Comparison of ENCODE assay signal across 1 cellular context in the genomic region with DNA sequence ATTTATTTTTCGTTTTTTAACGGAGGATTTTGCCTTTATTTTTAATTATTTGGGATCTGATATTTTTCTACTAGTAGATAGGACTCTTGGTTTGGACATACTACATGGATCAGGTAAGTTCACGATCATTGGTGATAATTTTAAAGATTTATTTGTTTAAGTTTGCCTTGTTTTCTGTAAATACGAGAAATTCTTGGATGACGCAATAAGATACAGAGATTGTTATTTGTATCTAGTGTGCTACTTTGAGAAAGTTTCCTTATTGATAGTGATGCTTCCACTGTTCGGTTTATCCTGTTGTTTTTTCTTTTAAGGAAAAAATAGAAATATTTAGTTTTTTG.
TF ChIP-seq lines count a peak whose summit lies in the region.

No MANE protein-coding gene starts in this region.

TF ChIP-seq in H1, 55 proteins besides CTCF, POLR2A, EP300 and RAD21:
- TF ChIP-seq ASH2L (IDR thresholded peaks at IDR 0.05; ENCODE audit: low read length) (no peak), CEBPB (IDR thresholded peaks at IDR 0.05; ENCODE audit: low read depth, low read length) (peak; percentile 81; the same call in 1 of the 2 replicates), SIN3A (conservative IDR thresholded peaks at IDR 0.05 in 1 of 2, IDR thresholded peaks at IDR 0.05 in 1 of 2; ENCODE audit: low read depth in 1 of 2, low read length in 2 of 2) (no peak), NANOG (IDR thresholded peaks at IDR 0.05; ENCODE audit: insufficient read depth, low read depth, low read length, poor library complexity, severe bottlenecking) (no peak)
- TF ChIP-seq, protein P1, sequence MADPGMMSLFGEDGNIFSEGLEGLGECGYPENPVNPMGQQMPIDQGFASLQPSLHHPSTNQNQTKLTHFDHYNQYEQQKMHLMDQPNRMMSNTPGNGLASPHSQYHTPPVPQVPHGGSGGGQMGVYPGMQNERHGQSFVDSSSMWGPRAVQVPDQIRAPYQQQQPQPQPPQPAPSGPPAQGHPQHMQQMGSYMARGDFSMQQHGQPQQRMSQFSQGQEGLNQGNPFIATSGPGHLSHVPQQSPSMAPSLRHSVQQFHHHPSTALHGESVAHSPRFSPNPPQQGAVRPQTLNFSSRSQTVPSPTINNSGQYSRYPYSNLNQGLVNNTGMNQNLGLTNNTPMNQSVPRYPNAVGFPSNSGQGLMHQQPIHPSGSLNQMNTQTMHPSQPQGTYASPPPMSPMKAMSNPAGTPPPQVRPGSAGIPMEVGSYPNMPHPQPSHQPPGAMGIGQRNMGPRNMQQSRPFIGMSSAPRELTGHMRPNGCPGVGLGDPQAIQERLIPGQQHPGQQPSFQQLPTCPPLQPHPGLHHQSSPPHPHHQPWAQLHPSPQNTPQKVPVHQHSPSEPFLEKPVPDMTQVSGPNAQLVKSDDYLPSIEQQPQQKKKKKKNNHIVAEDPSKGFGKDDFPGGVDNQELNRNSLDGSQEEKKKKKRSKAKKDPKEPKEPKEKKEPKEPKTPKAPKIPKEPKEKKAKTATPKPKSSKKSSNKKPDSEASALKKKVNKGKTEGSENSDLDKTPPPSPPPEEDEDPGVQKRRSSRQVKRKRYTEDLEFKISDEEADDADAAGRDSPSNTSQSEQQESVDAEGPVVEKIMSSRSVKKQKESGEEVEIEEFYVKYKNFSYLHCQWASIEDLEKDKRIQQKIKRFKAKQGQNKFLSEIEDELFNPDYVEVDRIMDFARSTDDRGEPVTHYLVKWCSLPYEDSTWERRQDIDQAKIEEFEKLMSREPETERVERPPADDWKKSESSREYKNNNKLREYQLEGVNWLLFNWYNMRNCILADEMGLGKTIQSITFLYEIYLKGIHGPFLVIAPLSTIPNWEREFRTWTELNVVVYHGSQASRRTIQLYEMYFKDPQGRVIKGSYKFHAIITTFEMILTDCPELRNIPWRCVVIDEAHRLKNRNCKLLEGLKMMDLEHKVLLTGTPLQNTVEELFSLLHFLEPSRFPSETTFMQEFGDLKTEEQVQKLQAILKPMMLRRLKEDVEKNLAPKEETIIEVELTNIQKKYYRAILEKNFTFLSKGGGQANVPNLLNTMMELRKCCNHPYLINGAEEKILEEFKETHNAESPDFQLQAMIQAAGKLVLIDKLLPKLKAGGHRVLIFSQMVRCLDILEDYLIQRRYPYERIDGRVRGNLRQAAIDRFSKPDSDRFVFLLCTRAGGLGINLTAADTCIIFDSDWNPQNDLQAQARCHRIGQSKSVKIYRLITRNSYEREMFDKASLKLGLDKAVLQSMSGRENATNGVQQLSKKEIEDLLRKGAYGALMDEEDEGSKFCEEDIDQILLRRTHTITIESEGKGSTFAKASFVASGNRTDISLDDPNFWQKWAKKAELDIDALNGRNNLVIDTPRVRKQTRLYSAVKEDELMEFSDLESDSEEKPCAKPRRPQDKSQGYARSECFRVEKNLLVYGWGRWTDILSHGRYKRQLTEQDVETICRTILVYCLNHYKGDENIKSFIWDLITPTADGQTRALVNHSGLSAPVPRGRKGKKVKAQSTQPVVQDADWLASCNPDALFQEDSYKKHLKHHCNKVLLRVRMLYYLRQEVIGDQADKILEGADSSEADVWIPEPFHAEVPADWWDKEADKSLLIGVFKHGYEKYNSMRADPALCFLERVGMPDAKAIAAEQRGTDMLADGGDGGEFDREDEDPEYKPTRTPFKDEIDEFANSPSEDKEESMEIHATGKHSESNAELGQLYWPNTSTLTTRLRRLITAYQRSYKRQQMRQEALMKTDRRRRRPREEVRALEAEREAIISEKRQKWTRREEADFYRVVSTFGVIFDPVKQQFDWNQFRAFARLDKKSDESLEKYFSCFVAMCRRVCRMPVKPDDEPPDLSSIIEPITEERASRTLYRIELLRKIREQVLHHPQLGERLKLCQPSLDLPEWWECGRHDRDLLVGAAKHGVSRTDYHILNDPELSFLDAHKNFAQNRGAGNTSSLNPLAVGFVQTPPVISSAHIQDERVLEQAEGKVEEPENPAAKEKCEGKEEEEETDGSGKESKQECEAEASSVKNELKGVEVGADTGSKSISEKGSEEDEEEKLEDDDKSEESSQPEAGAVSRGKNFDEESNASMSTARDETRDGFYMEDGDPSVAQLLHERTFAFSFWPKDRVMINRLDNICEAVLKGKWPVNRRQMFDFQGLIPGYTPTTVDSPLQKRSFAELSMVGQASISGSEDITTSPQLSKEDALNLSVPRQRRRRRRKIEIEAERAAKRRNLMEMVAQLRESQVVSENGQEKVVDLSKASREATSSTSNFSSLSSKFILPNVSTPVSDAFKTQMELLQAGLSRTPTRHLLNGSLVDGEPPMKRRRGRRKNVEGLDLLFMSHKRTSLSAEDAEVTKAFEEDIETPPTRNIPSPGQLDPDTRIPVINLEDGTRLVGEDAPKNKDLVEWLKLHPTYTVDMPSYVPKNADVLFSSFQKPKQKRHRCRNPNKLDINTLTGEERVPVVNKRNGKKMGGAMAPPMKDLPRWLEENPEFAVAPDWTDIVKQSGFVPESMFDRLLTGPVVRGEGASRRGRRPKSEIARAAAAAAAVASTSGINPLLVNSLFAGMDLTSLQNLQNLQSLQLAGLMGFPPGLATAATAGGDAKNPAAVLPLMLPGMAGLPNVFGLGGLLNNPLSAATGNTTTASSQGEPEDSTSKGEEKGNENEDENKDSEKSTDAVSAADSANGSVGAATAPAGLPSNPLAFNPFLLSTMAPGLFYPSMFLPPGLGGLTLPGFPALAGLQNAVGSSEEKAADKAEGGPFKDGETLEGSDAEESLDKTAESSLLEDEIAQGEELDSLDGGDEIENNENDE (IDR thresholded peaks at IDR 0.05; ENCODE audit: insufficient replicate concordance, low read length): no peak
TF ChIP-seq in H1: peak in this region for 1.
